14 cellular contexts compared by ENCODE assay signal in the genomic region with DNA sequence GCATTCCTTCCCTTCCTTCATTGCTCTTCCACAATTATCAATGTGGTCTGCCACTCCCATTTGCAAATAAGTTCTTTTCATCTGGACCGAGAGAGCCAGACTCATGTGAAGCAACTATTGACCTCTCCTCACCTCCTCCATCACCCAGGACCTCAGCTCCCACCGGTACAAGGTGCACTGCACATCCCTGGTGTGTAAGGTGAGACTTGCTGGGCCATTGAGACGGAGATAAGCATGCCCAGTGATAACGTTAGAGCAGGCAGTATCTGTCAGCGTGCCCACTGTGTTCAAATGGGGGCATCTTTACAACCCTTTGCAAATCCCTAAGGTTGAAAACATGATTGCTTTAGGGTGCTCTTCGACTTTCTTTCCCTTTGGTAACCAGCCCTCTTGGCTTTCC.
DNase-seq lines count a peak whose midpoint lies in the region; ATAC-seq and TF ChIP-seq lines count a peak whose summit lies in the region.
"Had no signal": no experiment of that assay in that cellular context is flagged by ENCODE, and none has a peak within 500 bp of the region (broad histone marks: within the 10 kb centered on the region; RNA-seq: fewer than 3 reads in every experiment).

No MANE protein-coding gene starts in this region.

- no peak overlapping the region for H3K4me3 Mint-ChIP-seq in nephron progenitor cell
- H3K4me3 Mint-ChIP-seq: B cell; CD8-positive, alpha-beta memory T cell had no signal

- peaks cover 10% of the 10 kb centered on the region for H3K9me3 Mint-ChIP-seq in nephron progenitor cell
- H3K9me3 Mint-ChIP-seq: CD8-positive, alpha-beta memory T cell had no signal

- H3K36me3 ChIP-seq in vagina, result no peaks in the 10 kb centered on the region
- H3K36me3 ChIP-seq: BLaER1 treated with 17β-estradiol and CSF1 and Interleukin-3, amounts not matched to agents 10 nM and 100 nM had no signal

- H3K4me1 ChIP-seq in vagina, result peaks cover 8% of the 10 kb centered on the region
- H3K4me1 ChIP-seq: Caco-2 had no signal

- H3K4me3 ChIP-seq in coronary artery (no peak overlapping the region), vagina (no peak overlapping the region)
- H3K4me3 ChIP-seq: BLaER1 treated with 17β-estradiol and CSF1 and Interleukin-3, amounts not matched to agents 10 nM and 100 nM had no signal

- H3K27me3 Mint-ChIP-seq in nephron progenitor cell (ENCODE audit: low read depth, poor library complexity), result peaks cover 16% of the 10 kb centered on the region

- DNase-seq in activated effector memory CD4-positive, alpha-beta T cell treated with anti-CD3 and anti-CD28 coated beads, Interleukin-2, amount 50 U/mL, for 16 hours, result peak; percentile 22
- DNase-seq in activated effector memory CD4-positive, alpha-beta T cell treated with Interleukin-2 at 50 U/mL for 16 hours, result no peak
- DNase-seq in coronary artery (ENCODE audit: low spot score) (peak; percentile 46), nephron progenitor cell (no peak), vagina (ENCODE audit: extremely low spot score in 2 of 2) (peak; percentile 44 to 46), EL (no peak)
- DNase-seq: CD8-positive, alpha-beta memory T cell; GF-D8; GOT3; H7 had no signal

- ATAC-seq in GM21423 (IDR thresholded peaks at IDR 0.05; ENCODE audit: unreplicated experiment), result no peak

- H3K4me1 Mint-ChIP-seq in nephron progenitor cell, result peaks cover 32% of the 10 kb centered on the region
- H3K4me1 Mint-ChIP-seq: B cell; CD8-positive, alpha-beta memory T cell had no signal

- intact Hi-C loops in vagina (cut with DNase I), result no loop called here

- H3K27me3 ChIP-seq in vagina, result no peaks in the 10 kb centered on the region
- H3K27me3 ChIP-seq: BLaER1 treated with 17β-estradiol and CSF1 and Interleukin-3, amounts not matched to agents 10 nM and 100 nM had no signal

- H3K36me3 Mint-ChIP-seq in nephron progenitor cell (ENCODE audit: low read depth), result peaks cover 3% of the 10 kb centered on the region

- no peaks in the 10 kb centered on the region for H3K9me3 ChIP-seq in vagina
- H3K9me3 ChIP-seq: Caco-2 had no signal

- TF ChIP-seq CTCF in coronary artery (IDR thresholded peaks at IDR 0.05) (no peak), nephron progenitor cell (IDR thresholded peaks at IDR 0.05) (no peak), vagina (IDR thresholded peaks at IDR 0.05) (no peak)

- peak overlapping the region; percentile 23 for H3K27ac Mint-ChIP-seq in nephron progenitor cell
- H3K27ac Mint-ChIP-seq: B cell had no signal

- H3K27ac ChIP-seq in coronary artery (no peak overlapping the region), vagina (no peak overlapping the region)
- H3K27ac ChIP-seq: BLaER1 treated with 17β-estradiol and CSF1 and Interleukin-3, amounts not matched to agents 10 nM and 100 nM had no signal

- no peak for TF ChIP-seq POLR2A in vagina (IDR thresholded peaks at IDR 0.05)

Comparison
In these comparisons a context has a peak if more than half of its experiments do, and no peak if none do; other contexts are left out.
1. DNase-seq: peak in activated effector memory CD4-positive, alpha-beta T cell treated with anti-CD3 and anti-CD28 coated beads, Interleukin-2, amount 50 U/mL, for 16 hours (single experiment), coronary artery (single experiment) and vagina (2 of 2); none in activated effector memory CD4-positive, alpha-beta T cell treated with Interleukin-2 at 50 U/mL for 16 hours (single experiment), nephron progenitor cell (single experiment) and EL (single experiment).